In the genomic region with DNA sequence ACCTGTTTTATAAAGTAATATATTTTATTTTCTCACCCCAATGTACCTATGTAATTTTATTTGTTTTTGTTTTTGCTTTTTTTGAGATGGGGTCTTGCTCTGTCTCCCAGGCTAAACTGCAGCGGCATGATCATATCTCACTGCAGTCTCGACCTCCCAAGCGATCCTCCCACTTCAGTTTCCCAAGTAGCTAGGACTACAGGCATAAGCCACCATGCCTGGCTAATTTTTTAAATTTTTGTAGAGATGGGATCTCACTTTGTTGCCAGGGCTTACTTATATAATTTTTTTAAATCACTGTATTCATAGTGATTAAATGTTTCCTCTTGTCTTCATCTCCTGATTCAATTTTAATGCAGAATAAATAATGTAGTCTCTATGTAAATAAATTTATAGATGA, we compare ENCODE assay signal across 27 cellular contexts. TPM values are rescaled to one million over a fixed set of nuclear protein-coding genes. Genes with fewer than 3 reads are reported as not detected.
A peak's percentile ranks its signal among the peaks of the same experiment; 100 is the strongest.
DNase-seq lines count a peak whose midpoint lies in the region; ATAC-seq, FAIRE-seq and TF ChIP-seq lines count a peak whose summit lies in the region.
"Had no signal": no experiment of that assay in that cellular context is flagged by ENCODE, and none has a peak within 500 bp of the region (broad histone marks: within the 10 kb centered on the region; RNA-seq: fewer than 3 reads in every experiment).

No MANE protein-coding gene starts in this region.

- POLR2A ChIA-PET in OCI-LY7 (lab: Charles Lee) = no interaction called here

- H4K12ac ChIP-seq in trophoblast cell (ENCODE audit: low read depth, low read length) = no peak overlapping the region

- no CpG with 5 or more reads among the region's 3 CpGs for WGBS in trophoblast cell (ENCODE audit: extremely low coverage, insufficient coverage, insufficient read length)

- H3K4ac ChIP-seq in trophoblast cell (ENCODE audit: low read depth, low read length) = no peak overlapping the region

- H3K14ac ChIP-seq in trophoblast cell (ENCODE audit: low read length) = no peak overlapping the region

- BruUV-seq in OCI-LY7 (replicated peaks; lab: Mats Ljungman, UMichigan) = TSS peak; percentile 53

- no peak overlapping the region for H2BK5ac ChIP-seq in trophoblast cell (ENCODE audit: low read depth, low read length, poor library complexity)

- H3K27ac ChIP-seq in OCI-LY7 (ENCODE audit: low read depth, low read length, poor library complexity, severe bottlenecking) (no peak overlapping the region), trophoblast cell (ENCODE audit: low read depth, low read length) (no peak overlapping the region), foreskin keratinocyte (no peak overlapping the region)
- H3K27ac ChIP-seq: 22Rv1, BLaER1 had no signal

- H2AK5ac ChIP-seq in trophoblast cell (ENCODE audit: low read length) = no peak overlapping the region

- no peak overlapping the region for H3K18ac ChIP-seq in trophoblast cell (ENCODE audit: low read length)

- H3K27me3 ChIP-seq in trophoblast cell (ENCODE audit: insufficient read depth, low read length) (no peaks in the 10 kb centered on the region), foreskin keratinocyte (no peaks in the 10 kb centered on the region)
- H3K27me3 ChIP-seq: BE2C, BLaER1 had no signal

- CTCF ChIA-PET in OCI-LY7 (lab: Charles Lee; ENCODE audit: unreplicated experiment) = no interaction called here

- H3K4me2 ChIP-seq in OCI-LY7 (ENCODE audit: low read length) (no peak overlapping the region), trophoblast cell (ENCODE audit: low read length) (no peak overlapping the region)
- H3K4me2 ChIP-seq: BLaER1 had no signal

- no peak overlapping the region for H2BK12ac ChIP-seq in trophoblast cell (ENCODE audit: low read length)

- DNase-seq in OCI-LY7 (ENCODE audit: low spot score) = no peak
- peak; percentile 51 to 75 for DNase-seq in trophoblast cell
- DNase-seq in activated naive CD4-positive, alpha-beta T cell treated with Interleukin-2 at 50 U/mL for 16 hours = no peak
- no peak for DNase-seq in foreskin keratinocyte
- DNase-seq: ACHN; BE2C; C1 segment of cervical spinal cord; CD4-positive, alpha-beta memory T cell; CD4-positive, CD25-positive, alpha-beta regulatory T cell; CD8-positive, alpha-beta memory T cell; COR-L47; DMS 273 treated with DMSO at 0.1 percent for 48 hours; DMS153; DMS53; DMS79; DND-41; EL; GF-D8 had no signal

- H3K36me3 ChIP-seq in OCI-LY7 (ENCODE audit: insufficient read depth, low read length) (peaks cover 38% of the 10 kb centered on the region), trophoblast cell (ENCODE audit: control insufficient read depth in 1 of 2, insufficient read depth in 2 of 2, low read length in 2 of 2) (peaks cover 5 to 6% of the 10 kb centered on the region in 2 experiments)

- H3K9me3 ChIP-seq in OCI-LY7 (ENCODE audit: low read length) (no peaks in the 10 kb centered on the region), trophoblast cell (ENCODE audit: insufficient read depth, low read depth, low read length) (no peaks in the 10 kb centered on the region)
- H3K9me3 ChIP-seq: BE2C, BLaER1 had no signal

- H2AFZ ChIP-seq in OCI-LY7 (ENCODE audit: low read length) = no peak overlapping the region
- no peak overlapping the region for H2AFZ ChIP-seq in trophoblast cell (ENCODE audit: insufficient read depth, low read length, poor library complexity)

- peak; percentile 32 for FAIRE-seq in A204.1 (lab: Jason Lieb, UNC)

- no peak overlapping the region for H3K9ac ChIP-seq in trophoblast cell (ENCODE audit: low read length)
- H3K9ac ChIP-seq: BLaER1 had no signal

- H3K4me3 ChIP-seq in OCI-LY7 (ENCODE audit: low read depth, low read length, poor library complexity, severe bottlenecking) (no peak overlapping the region), trophoblast cell (ENCODE audit: low read depth, low read length) (no peak overlapping the region)
- H3K4me3 ChIP-seq: BLaER1 had no signal

- no peaks in the 10 kb centered on the region for H3K79me2 ChIP-seq in OCI-LY7 (ENCODE audit: insufficient read depth, low read depth, low read length)
- H3K79me2 ChIP-seq in trophoblast cell (ENCODE audit: control insufficient read depth, insufficient read depth, low read length, poor library complexity) = no peaks in the 10 kb centered on the region

- no peak overlapping the region for H2BK120ac ChIP-seq in trophoblast cell (ENCODE audit: insufficient read depth, low read length, poor library complexity)

- no peak for ATAC-seq in foreskin keratinocyte

- TF ChIP-seq CTCF in OCI-LY7 (conservative IDR thresholded peaks at IDR 0.05; ENCODE audit: low read length) (no peak), foreskin keratinocyte (conservative IDR thresholded peaks at IDR 0.05) (no peak)

- intact Hi-C loops in OCI-LY7 (cut with micrococcal nuclease; ENCODE audit: unreplicated experiment) = no loop called here

- no peaks in the 10 kb centered on the region for H3K79me1 ChIP-seq in trophoblast cell (ENCODE audit: low read length)

- no peaks in the 10 kb centered on the region for H3K4me1 ChIP-seq in OCI-LY7 (ENCODE audit: insufficient read depth, low read length, poor library complexity, severe bottlenecking)
- H3K4me1 ChIP-seq in trophoblast cell (ENCODE audit: control insufficient read depth in 1 of 2, insufficient read depth in 2 of 2, low read length in 2 of 2) = no peaks in the 10 kb centered on the region
- no peaks in the 10 kb centered on the region for H3K4me1 ChIP-seq in foreskin keratinocyte
- H3K4me1 ChIP-seq: BE2C, BLaER1 had no signal

- H4K20me1 ChIP-seq in OCI-LY7 (ENCODE audit: insufficient read depth, low read length) = no peaks in the 10 kb centered on the region
- H4K20me1 ChIP-seq: BLaER1 had no signal

- no peak overlapping the region for H4K8ac ChIP-seq in trophoblast cell (ENCODE audit: low read depth, low read length)

- no peak overlapping the region for H4K91ac ChIP-seq in trophoblast cell (ENCODE audit: low read depth, low read length)

- H3K9me2 ChIP-seq in OCI-LY7 (ENCODE audit: insufficient read depth, low read length) = no peaks in the 10 kb centered on the region; the same call in 1 of the 2 replicates

- no peak overlapping the region for H3K23ac ChIP-seq in trophoblast cell (ENCODE audit: low read length)

RNA-seq across cellular contexts. Expression of a gene that starts 13.2 kb away (rescaled TPM):
- not detected in 2 replicates for total RNA-seq in OCI-LY7 (2014; rRNA removed; shearing (Covaris generic))
- total RNA-seq in OCI-LY7 (2022) (not detected in 2 replicates), foreskin keratinocyte (not detected in 2 replicates)
- polyA plus RNA-seq in trophoblast cell (2013) = not detected in 2 replicates
- not detected in 2 replicates for polyA plus RNA-seq in foreskin keratinocyte
- total RNA-seq: A172; A673; CD4-positive, alpha-beta memory T cell; CD4-positive, CD25-positive, alpha-beta regulatory T cell; CD8-positive, alpha-beta memory T cell; Daoy; G401 had no signal
- polyA plus RNA-seq: AG04450; CD14-positive monocyte; CD4-positive, alpha-beta memory T cell had no signal

RNA-seq across cellular contexts. Expression of a gene that starts 18.2 kb away (rescaled TPM):
- 4.9 and 12.2 TPM in 2 replicates for total RNA-seq in OCI-LY7 (2014; rRNA removed; shearing (Covaris generic))
- total RNA-seq in OCI-LY7 (2022) (22.4 and 22.8 TPM in 2 replicates), foreskin keratinocyte (15.0 and 16.6 TPM in 2 replicates)
- 11.4 and 11.5 TPM in 2 replicates for polyA plus RNA-seq in trophoblast cell (2013)
- 5.1 and 6.8 TPM in 2 replicates for polyA plus RNA-seq in foreskin keratinocyte

RNA-seq across cellular contexts. Expression of a gene that starts 18.7 kb away (rescaled TPM):
- 121 and 255 TPM in 2 replicates for total RNA-seq in OCI-LY7 (2014; rRNA removed; shearing (Covaris generic))
- total RNA-seq in OCI-LY7 (2022) = 223 and 225 TPM in 2 replicates
- 416 and 442 TPM in 2 replicates for polyA plus RNA-seq in trophoblast cell (2013)
- 183 and 211 TPM in 2 replicates for total RNA-seq in foreskin keratinocyte
- polyA plus RNA-seq in foreskin keratinocyte = 112 and 144 TPM in 2 replicates

RNA-seq across cellular contexts. Expression of a gene that starts 56.0 kb away (rescaled TPM):
- 19.1 and 25.9 TPM in 2 replicates for total RNA-seq in OCI-LY7 (2014; rRNA removed; shearing (Covaris generic))
- total RNA-seq in OCI-LY7 (2022) (31.4 and 37.9 TPM in 2 replicates), foreskin keratinocyte (24.1 and 27.3 TPM in 2 replicates)
- 33.8 and 37.0 TPM in 2 replicates for polyA plus RNA-seq in trophoblast cell (2013)
- polyA plus RNA-seq in foreskin keratinocyte = 23.0 and 27.7 TPM in 2 replicates

Comparison
In these comparisons a context has a peak if more than half of its experiments do, and no peak if none do; other contexts are left out.
1. DNase-seq: peak in trophoblast cell (2 of 2); none in OCI-LY7 (single experiment), activated naive CD4-positive, alpha-beta T cell treated with Interleukin-2 at 50 U/mL for 16 hours (single experiment) and foreskin keratinocyte (0 of 2).